18 cellular contexts compared by ENCODE assay signal in the genomic region with DNA sequence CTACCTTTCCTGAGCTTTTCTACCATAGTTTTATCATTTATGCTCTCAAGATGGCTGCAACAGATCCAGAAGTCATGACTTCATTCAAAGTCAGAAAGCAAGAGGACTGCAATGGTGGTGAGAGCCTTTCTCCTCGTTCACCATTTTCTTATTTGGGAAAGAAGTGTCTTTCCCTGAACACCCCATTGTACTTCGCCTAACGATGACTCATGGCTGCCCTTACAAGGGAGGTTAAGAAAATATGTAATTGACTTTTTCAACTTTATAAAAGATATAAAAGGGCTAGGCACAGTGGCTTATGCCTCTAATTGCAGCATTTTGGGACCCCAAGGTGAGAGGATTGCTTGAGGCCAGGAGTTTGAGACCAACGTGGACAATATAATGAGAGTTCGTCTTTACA.
A peak's percentile ranks its signal among the peaks of the same experiment; 100 is the strongest.
DNase-seq lines count a peak whose midpoint lies in the region; TF ChIP-seq lines count a peak whose summit lies in the region.
"Had no signal": no experiment of that assay in that cellular context is flagged by ENCODE, and none has a peak within 500 bp of the region (broad histone marks: within the 10 kb centered on the region; RNA-seq: fewer than 3 reads in every experiment).

No MANE protein-coding gene starts in this region.

- intact Hi-C loops in PC-9 (cut with micrococcal nuclease; ENCODE audit: unreplicated experiment), result no loop called here

- H3K4me2 ChIP-seq in PC-9, result no peak overlapping the region
- H3K4me2 ChIP-seq: KMS-11 had no signal

- no peaks in the 10 kb centered on the region for H3K4me1 ChIP-seq in PC-9 (replicated peaks; ENCODE audit: insufficient read depth)

- no peaks in the 10 kb centered on the region for H4K20me1 ChIP-seq in PC-9 (ENCODE audit: insufficient read depth)

- H3K27me3 Mint-ChIP-seq in immature natural killer cell (ENCODE audit: low read depth in 3 of 3), result peaks cover 0 to 3% (median 0%) of the 10 kb centered on the region in 3 donors
- H3K27me3 Mint-ChIP-seq: CD8-positive, alpha-beta memory T cell had no signal

- H3K36me3 ChIP-seq in PC-9 (ENCODE audit: low read depth), result no peaks in the 10 kb centered on the region
- H3K36me3 ChIP-seq: SJSA1 had no signal

- H3K36me3 Mint-ChIP-seq in immature natural killer cell, result no peaks in the 10 kb centered on the region
- H3K36me3 Mint-ChIP-seq: CD8-positive, alpha-beta memory T cell had no signal

- DNase-seq in HCEC 1CT, result peak; percentile 25
- no peak for DNase-seq in PC-9
- peak; percentile 27 for DNase-seq in epithelial cell of esophagus (ENCODE audit: low read depth)
- no peak for DNase-seq in NK-92 treated with Interleukin-12 subunit alpha and Interleukin-12 subunit beta, amount 100 ng/mL, for 24 hours (lab: John Stamatoyannopoulos, UW)
- DNase-seq in NCI-H1694 (lab: John Stamatoyannopoulos, UW), result no peak
- no peak for DNase-seq in NCI-H1436 treated with DMSO at 0.1 percent for 48 hours (lab: John Stamatoyannopoulos, UW)
- DNase-seq in immature natural killer cell, result no peak
- DNase-seq: CD8-positive, alpha-beta memory T cell; DMS79; GF-D8; GOT3; HFFc6; NCI-H1930; NCI-H2171 treated with DMSO at 0.1 percent for 48 hours; NCI-H446 treated with DMSO at 0.1 percent for 48 hours; NCI-H748 treated with DMSO at 0.1 percent for 48 hours had no signal

- H3K9me3 Mint-ChIP-seq in immature natural killer cell, result peaks cover 5 to 15% (median 11%) of the 10 kb centered on the region in 6 donors

- POLR2A ChIA-PET in PC-9 (lab: Charles Lee; ENCODE audit: unreplicated experiment), result interaction anchor here (0.5 kb wide), 1 partner anchor 10 kb away, joined by 4 read pairs; no protein-coding TSS in a partner anchor

- peak overlapping the region; percentile 10; the same call in 1 of the 2 replicates for H2AFZ ChIP-seq in PC-9

- no peaks in the 10 kb centered on the region for H3K9me2 ChIP-seq in PC-9 (ENCODE audit: insufficient read depth)

- H3F3A ChIP-seq in PC-9 (ENCODE audit: insufficient read depth, low read depth), result no peaks in the 10 kb centered on the region; the same call in 1 of the 2 replicates

- BruUV-seq in PC-9 (replicated peaks; lab: Mats Ljungman, UMichigan), result no TSS peak

- H3K4me3 ChIP-seq in PC-9, result no peak overlapping the region
- H3K4me3 ChIP-seq in epithelial cell of esophagus (ENCODE audit: low read length), result no peak overlapping the region
- H3K4me3 ChIP-seq: SJSA1 had no signal

- H3K27me3 ChIP-seq in PC-9 (ENCODE audit: insufficient read depth, low read depth), result no peaks in the 10 kb centered on the region
- H3K27me3 ChIP-seq: SJSA1 had no signal

- H3K27ac ChIP-seq in PC-9, result no peak overlapping the region
- H3K27ac ChIP-seq: KMS-11, SJSA1 had no signal

- H3K9me3 ChIP-seq in PC-9 (ENCODE audit: insufficient read depth, low read depth), result peaks cover 4% of the 10 kb centered on the region; the same call in 1 of the 2 replicates
- H3K9me3 ChIP-seq: SJSA1 had no signal

- no peaks in the 10 kb centered on the region for H3K4me1 Mint-ChIP-seq in immature natural killer cell
- H3K4me1 Mint-ChIP-seq: CD8-positive, alpha-beta memory T cell had no signal

- CTCF ChIA-PET in PC-9 (lab: Charles Lee), result no interaction called here

- H3K79me2 ChIP-seq in PC-9 (ENCODE audit: low read depth), result no peaks in the 10 kb centered on the region

- no peak overlapping the region for H3K27ac Mint-ChIP-seq in immature natural killer cell
- H3K27ac Mint-ChIP-seq: CD8-positive, alpha-beta memory T cell; HFFc6 had no signal

- no peak overlapping the region for H3K4me3 Mint-ChIP-seq in immature natural killer cell
- H3K4me3 Mint-ChIP-seq: CD8-positive, alpha-beta memory T cell; HFFc6 had no signal

- TF ChIP-seq CTCF in PC-9 (conservative IDR thresholded peaks at IDR 0.05) (no peak), epithelial cell of esophagus (IDR thresholded peaks at IDR 0.05; ENCODE audit: insufficient read depth, low read depth, low read length, missing control alignments) (no peak)

Comparison
In these comparisons a context has a peak if more than half of its experiments do, and no peak if none do; other contexts are left out.
1. DNase-seq: peak in HCEC 1CT (single experiment) and epithelial cell of esophagus (single experiment); none in PC-9 (0 of 2), NK-92 treated with Interleukin-12 subunit alpha and Interleukin-12 subunit beta, amount 100 ng/mL, for 24 hours (single experiment), NCI-H1694 (single experiment), NCI-H1436 treated with DMSO at 0.1 percent for 48 hours (single experiment) and immature natural killer cell (0 of 3).